Comparison of ENCODE assay signal across 8 cellular contexts in the genomic region with DNA sequence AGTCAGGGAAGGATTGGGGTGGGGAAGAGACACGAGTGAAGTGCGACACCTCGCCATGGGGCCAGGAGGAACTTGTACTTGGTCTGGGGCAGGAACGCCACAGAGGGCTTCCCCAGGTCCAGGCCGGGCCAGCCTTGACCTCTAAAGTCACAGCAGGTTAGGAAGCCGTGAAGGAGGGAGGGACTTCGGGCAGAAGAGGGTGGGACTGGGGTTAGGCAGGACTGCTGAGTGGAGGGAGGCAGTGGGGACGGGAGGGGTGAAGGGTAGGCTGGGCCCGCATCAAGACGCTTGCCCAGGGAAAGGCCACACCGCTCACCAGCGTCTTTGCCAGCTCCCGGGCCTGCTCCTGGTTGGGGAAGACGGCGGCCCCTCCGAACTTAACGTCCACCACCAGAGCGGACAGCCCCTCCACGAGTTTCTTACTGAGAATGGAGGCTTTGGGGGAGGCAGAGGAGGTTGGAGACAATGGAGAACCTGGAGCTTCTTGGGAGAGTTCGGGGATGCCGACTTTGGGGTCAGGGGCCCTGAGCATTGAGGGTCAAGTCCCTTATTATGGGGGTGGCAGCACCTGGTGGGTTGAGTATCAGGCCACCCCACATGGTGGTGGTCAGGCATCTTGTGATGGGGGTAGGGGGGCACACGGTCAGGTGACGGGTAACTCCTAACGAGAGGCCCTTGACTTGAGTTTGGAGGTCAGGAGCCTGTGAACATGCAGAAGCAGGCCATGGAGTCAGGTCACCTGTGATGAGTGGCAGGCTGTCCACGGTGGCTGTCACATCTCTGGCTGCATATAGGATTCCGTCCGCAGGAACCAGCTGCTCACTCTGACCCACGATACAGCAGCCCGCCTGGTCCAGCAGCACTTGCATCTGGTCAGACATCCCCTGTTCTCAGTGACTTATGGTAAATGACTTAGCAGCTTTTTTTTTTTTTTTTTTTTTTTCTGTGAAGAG. TPM values are rescaled to one million over a fixed set of nuclear protein-coding genes. Genes with fewer than 3 reads are reported as not detected.
A peak's percentile ranks its signal among the peaks of the same experiment; 100 is the strongest.
DNase-seq lines count a peak whose midpoint lies in the region; ATAC-seq and TF ChIP-seq lines count a peak whose summit lies in the region.

No MANE protein-coding gene starts in this region.

- no peak for TF ChIP-seq RAD21 in SK-N-SH (IDR thresholded peaks at IDR 0.05; ENCODE audit: low read length)

- H3K4me3 ChIP-seq in BLaER1 (peak overlapping the region; percentile 80), SK-N-SH (ENCODE audit: low read depth in 2 of 2, low read length in 1 of 2) (peak overlapping the region; percentile 80 to 81), dorsolateral prefrontal cortex (peak overlapping the region in 57 of 59 donors; percentile 55 to 98 (median 88)), mesendoderm (ENCODE audit: low read length) (peak overlapping the region; percentile 30), upper lobe of left lung (peak overlapping the region; percentile 69 to 93 (median 74))

- peaks cover 60% of the 10 kb centered on the region for H4K20me1 ChIP-seq in BLaER1
- H4K20me1 ChIP-seq in SK-N-SH (ENCODE audit: insufficient read depth), result peaks cover 8% of the 10 kb centered on the region; the same call in 1 of the 2 replicates

- no peak overlapping the region for H2BK15ac ChIP-seq in mesendoderm (replicated peaks; ENCODE audit: low read depth)

- H3K56ac ChIP-seq in mesendoderm (ENCODE audit: low read length), result peak overlapping the region; percentile 94

- DNase-seq in SK-N-SH, result peak; percentile 77
- DNase-seq in dorsolateral prefrontal cortex, result peak in 1 of 10 donors; percentile 49
- peak; percentile 79 for DNase-seq in mesendoderm
- peak in 1 of 2 donors; percentile 87 for DNase-seq in upper lobe of left lung
- no peak for DNase-seq in NCI-H526 (lab: John Stamatoyannopoulos, UW)

- POLR2A ChIA-PET in SK-N-SH (lab: Yijun Ruan, JAX), result no interaction called here

- H3K36me3 ChIP-seq in BLaER1 (peaks cover 21% of the 10 kb centered on the region), SK-N-SH (replicated peaks in 1 of 2; ENCODE audit: control insufficient read depth in 1 of 2, insufficient read depth in 2 of 2, low read length in 1 of 2) (peaks cover 0 to 19% of the 10 kb centered on the region in 2 experiments), mesendoderm (ENCODE audit: control insufficient read depth, insufficient read depth, low read length) (no peaks in the 10 kb centered on the region), upper lobe of left lung (peaks cover 9 to 23% (median 21%) of the 10 kb centered on the region in 4 donors)

- no peak overlapping the region for H2BK120ac ChIP-seq in mesendoderm (ENCODE audit: low read depth, low read length)

- whole genome bisulfite sequencing in SK-N-SH (ENCODE audit: low lambda C conversion rate), result 41% methylated on average over 17 of the region's 29 CpGs
- WGBS in mesendoderm (ENCODE audit: extremely low coverage, insufficient coverage, low lambda C conversion rate), result no CpG with 5 or more reads among the region's 29 CpGs
- 44 to 45% methylated on average over 23 to 27 of the region's 29 CpGs for WGBS in upper lobe of left lung, 2 donors

- peak overlapping the region; percentile 76; the same call in 1 of the 2 replicates for H2AFZ ChIP-seq in SK-N-SH (ENCODE audit: low read depth)

- peaks cover 44% of the 10 kb centered on the region for H3K27me3 ChIP-seq in BLaER1
- H3K27me3 ChIP-seq in SK-N-SH (ENCODE audit: insufficient read depth), result no peaks in the 10 kb centered on the region
- H3K27me3 ChIP-seq in dorsolateral prefrontal cortex, result peaks cover 0 to 32% (median 26%) of the 10 kb centered on the region in 45 donors
- peaks cover 21% of the 10 kb centered on the region for H3K27me3 ChIP-seq in mesendoderm (ENCODE audit: insufficient read depth, low read length, poor library complexity)
- H3K27me3 ChIP-seq in upper lobe of left lung, result no peaks in the 10 kb centered on the region

- H2BK5ac ChIP-seq in mesendoderm (ENCODE audit: low read length), result no peak overlapping the region

- peak overlapping the region; percentile 44 for H3K18ac ChIP-seq in mesendoderm (ENCODE audit: low read length)

- TF ChIP-seq POLR2A in upper lobe of left lung (IDR thresholded peaks at IDR 0.05), result peak in 1 of 4 donors; percentile 63

- H3K23ac ChIP-seq in mesendoderm (ENCODE audit: low read length), result no peak overlapping the region

- H3K9ac ChIP-seq in BLaER1, result peak overlapping the region; percentile 88
- peak overlapping the region; percentile 80 for H3K9ac ChIP-seq in SK-N-SH
- H3K9ac ChIP-seq in mesendoderm (ENCODE audit: low read length), result peak overlapping the region; percentile 83

- no peaks in the 10 kb centered on the region for H3K9me2 ChIP-seq in SK-N-SH

- H3K79me1 ChIP-seq in mesendoderm (ENCODE audit: low read length), result no peaks in the 10 kb centered on the region

- peaks cover 19% of the 10 kb centered on the region for H3F3A ChIP-seq in SK-N-SH (replicated peaks; ENCODE audit: insufficient read depth)

- H3K4me1 ChIP-seq in BLaER1 (peaks cover 57% of the 10 kb centered on the region), SK-N-SH (ENCODE audit: control insufficient read depth in 1 of 2, insufficient read depth in 2 of 2, low read depth in 1 of 2, low read length in 1 of 2) (peaks cover 7 to 30% of the 10 kb centered on the region in 2 experiments; a peak in 2 of 4 replicates), mesendoderm (ENCODE audit: control insufficient read depth, low read depth, low read length) (peaks cover 6% of the 10 kb centered on the region), upper lobe of left lung (peaks cover 39 to 78% (median 45%) of the 10 kb centered on the region in 4 donors)

- TF ChIP-seq EP300 in SK-N-SH (IDR thresholded peaks at IDR 0.05; ENCODE audit: borderline replicate concordance in 1 of 2, low read depth in 1 of 2, low read length in 1 of 2) (no peak), upper lobe of left lung (IDR thresholded peaks at IDR 0.05) (no peak)

- intact Hi-C loops in dorsolateral prefrontal cortex (cut with DNase I), result loop anchor here (5.0 to 10.0 kb wide), 3 partner anchors 35 to 282 kb away; a partner anchor contains a TSS

- ATAC-seq in GM21529 (IDR thresholded peaks at IDR 0.05; ENCODE audit: unreplicated experiment) (peak; percentile 18), upper lobe of left lung (ENCODE audit: low FRiP score in 2 of 2) (peak; percentile 8 to 21), HG03565 (IDR thresholded peaks at IDR 0.05; ENCODE audit: unreplicated experiment) (no peak)

- TF ChIP-seq CTCF in SK-N-SH (IDR thresholded peaks at IDR 0.05), result no peak
- TF ChIP-seq CTCF in dorsolateral prefrontal cortex (IDR thresholded peaks at IDR 0.05 in 54 of 56, conservative IDR thresholded peaks at IDR 0.05 in 2 of 56; ENCODE audit: low read depth in 1 of 56, partially characterized antibody in 56 of 56), result no peak
- TF ChIP-seq CTCF in upper lobe of left lung (IDR thresholded peaks at IDR 0.05), result no peak

- H3K9me3 ChIP-seq in BLaER1 (peaks cover 18% of the 10 kb centered on the region), SK-N-SH (no peaks in the 10 kb centered on the region), upper lobe of left lung (no peaks in the 10 kb centered on the region)

- H3K79me2 ChIP-seq in SK-N-SH (ENCODE audit: insufficient read depth) (peaks cover 18% of the 10 kb centered on the region), mesendoderm (ENCODE audit: control insufficient read depth, insufficient read depth, low read length) (no peaks in the 10 kb centered on the region)

- H3K4me2 ChIP-seq in BLaER1 (peak overlapping the region; percentile 94), SK-N-SH (peak overlapping the region; percentile 93), mesendoderm (ENCODE audit: low read length) (peak overlapping the region; percentile 61)

- no peak overlapping the region for H4K5ac ChIP-seq in mesendoderm (ENCODE audit: low read length)

- no peak overlapping the region for H2AK5ac ChIP-seq in mesendoderm (ENCODE audit: low read length)

- no peak overlapping the region for H3K4ac ChIP-seq in mesendoderm (ENCODE audit: low read depth, low read length)

- H3K27ac ChIP-seq in BLaER1, result peak overlapping the region; percentile 94
- peak overlapping the region; percentile 68 to 93 for H3K27ac ChIP-seq in SK-N-SH (ENCODE audit: low read depth in 2 of 2, low read length in 1 of 2)
- peak overlapping the region in 54 of 59 donors; percentile 29 to 98 (median 91) for H3K27ac ChIP-seq in dorsolateral prefrontal cortex
- no peak overlapping the region for H3K27ac ChIP-seq in mesendoderm (ENCODE audit: low read depth, low read length)
- peak overlapping the region; percentile 95 to 100 (median 98) for H3K27ac ChIP-seq in upper lobe of left lung

- CTCF ChIA-PET in SK-N-SH (lab: Yijun Ruan, JAX), result interaction anchor here (0.6 to 3.0 kb wide), 8 partner anchors 9 to 93 kb away, joined by 3 to 18 read pairs (median 4); a partner anchor contains a TSS

- no peak overlapping the region for H4K8ac ChIP-seq in mesendoderm (ENCODE audit: low read depth, low read length)

RNA-seq across cellular contexts. Expression of a gene that starts 1.7 kb away (rescaled TPM):
- 3.2 and 4.0 TPM in 2 replicates for polyA plus RNA-seq in SK-N-SH (2012; rRNA removed)
- 0.82 and 1.5 TPM in 2 replicates for polyA plus RNA-seq in SK-N-SH (2012; cell fraction: cytosol; rRNA removed)
- polyA plus RNA-seq in SK-N-SH (2012; cell fraction: nucleus; rRNA removed), result 2.6 and 2.9 TPM in 2 replicates
- total RNA-seq in dorsolateral prefrontal cortex (10 to 100 TPM in 4 of 120 experiments, 1 to 10 TPM in 45, under 1 TPM in 4, not detected in 67; 0.59 to 11.9 (median 2.8) TPM), upper lobe of left lung (10 to 100 TPM in 2 of 6 donors, 1 to 10 TPM in 3, not detected in 1; 1.7 to 14.0 (median 9.2) TPM)
- polyA plus RNA-seq in mesendoderm (2013, experiment 1 of 2), result 0.21 TPM
- not detected for polyA plus RNA-seq in mesendoderm (2013, experiment 2 of 2)

RNA-seq across cellular contexts. Expression of a gene that starts 2.7 kb away (rescaled TPM):
- 1.1 and 1.7 TPM in 2 replicates for polyA plus RNA-seq in SK-N-SH (2012; rRNA removed)
- polyA plus RNA-seq in SK-N-SH (2012; cell fraction: cytosol; rRNA removed), result 0.45 and 0.62 TPM in 2 replicates
- 5.0 and 11.0 TPM in 2 replicates for polyA plus RNA-seq in SK-N-SH (2012; cell fraction: nucleus; rRNA removed)
- 10 to 100 TPM in 50 of 120 experiments, 1 to 10 TPM in 70; 1.4 to 47.4 (median 7.6) TPM for total RNA-seq in dorsolateral prefrontal cortex
- 0.24 TPM for polyA plus RNA-seq in mesendoderm (2013, experiment 1 of 2)
- polyA plus RNA-seq in mesendoderm (2013, experiment 2 of 2), result 0.28 TPM
- total RNA-seq in upper lobe of left lung, result 100 to 1,000 TPM; 162 to 346 (median 248) TPM

RNA-seq across cellular contexts. Expression of a gene that starts 18.6 kb away (rescaled TPM):
- polyA plus RNA-seq in SK-N-SH (2012; rRNA removed), result 0.03 and 0.07 TPM in 2 replicates
- 0.01 and 0.03 TPM in 2 replicates for polyA plus RNA-seq in SK-N-SH (2012; cell fraction: cytosol; rRNA removed)
- 0.37 and 0.38 TPM in 2 replicates for polyA plus RNA-seq in SK-N-SH (2012; cell fraction: nucleus; rRNA removed)
- total RNA-seq in dorsolateral prefrontal cortex (under 1 TPM in 40 of 120 experiments, not detected in 80; 0.13 to 0.68 (median 0.21) TPM), upper lobe of left lung (1 to 10 TPM in 2 of 6 donors, under 1 TPM in 2, not detected in 2; 0.39 to 1.5 (median 0.81) TPM)
- polyA plus RNA-seq in mesendoderm (2013, experiment 1 of 2), result 0.07 TPM
- 0.04 TPM for polyA plus RNA-seq in mesendoderm (2013, experiment 2 of 2)

RNA-seq across cellular contexts. Expression of a gene that starts 19.1 kb away (rescaled TPM):
- polyA plus RNA-seq in SK-N-SH (2012; rRNA removed), result 21.1 and 22.4 TPM in 2 replicates
- polyA plus RNA-seq in SK-N-SH (2012; cell fraction: cytosol; rRNA removed), result 8.0 and 12.9 TPM in 2 replicates
- 54.6 and 65.2 TPM in 2 replicates for polyA plus RNA-seq in SK-N-SH (2012; cell fraction: nucleus; rRNA removed)
- total RNA-seq in dorsolateral prefrontal cortex, result 10 to 100 TPM; 47.2 to 83.2 (median 61.5) TPM
- 26.9 TPM for polyA plus RNA-seq in mesendoderm (2013, experiment 1 of 2)
- polyA plus RNA-seq in mesendoderm (2013, experiment 2 of 2), result 27.3 TPM
- 100 to 1,000 TPM in 1 of 6 donors, 10 to 100 TPM in 5; 55.4 to 104 (median 62.2) TPM for total RNA-seq in upper lobe of left lung

RNA-seq across cellular contexts. Expression of a gene that starts 19.6 kb away (rescaled TPM):
- 34.3 and 42.8 TPM in 2 replicates for polyA plus RNA-seq in SK-N-SH (2012; rRNA removed)
- polyA plus RNA-seq in SK-N-SH (2012; cell fraction: cytosol; rRNA removed), result 5.5 and 11.9 TPM in 2 replicates
- 235 and 240 TPM in 2 replicates for polyA plus RNA-seq in SK-N-SH (2012; cell fraction: nucleus; rRNA removed)
- total RNA-seq in dorsolateral prefrontal cortex (10 to 100 TPM; 32.4 to 63.2 (median 43.6) TPM), upper lobe of left lung (10 to 100 TPM; 36.0 to 87.4 (median 77.4) TPM)
- 21.1 TPM for polyA plus RNA-seq in mesendoderm (2013, experiment 1 of 2)
- polyA plus RNA-seq in mesendoderm (2013, experiment 2 of 2), result 20.8 TPM

Comparison
In these comparisons a context has a peak if more than half of its experiments do, and no peak if none do; other contexts are left out.
1. H3K4me3 ChIP-seq: peak in every context shown above with its lines; median percentile 88 in dorsolateral prefrontal cortex; 80 in SK-N-SH; 80 in BLaER1; 74 in upper lobe of left lung; 30 in mesendoderm.
2. DNase-seq: peak in SK-N-SH (single experiment) and mesendoderm (single experiment); none in NCI-H526 (0 of 2).
3. Peak in every context shown above with its lines, with median percentiles within 50 percentile points of each other: H3K4me2 ChIP-seq and H3K9ac ChIP-seq.